In genomic region chr6:30127238-30128093, GRCh38 we compare ENCODE assay signal across 17 cellular contexts. TPM values are rescaled to one million over a fixed set of nuclear protein-coding genes. Genes with fewer than 3 reads are reported as not detected.
DNase-seq lines count a peak whose midpoint lies in the region; ATAC-seq and TF ChIP-seq lines count a peak whose summit lies in the region.
"Had no signal": no experiment of that assay in that cellular context is flagged by ENCODE, and none has a peak within 500 bp of the region (broad histone marks: within the 10 kb centered on the region; RNA-seq: fewer than 3 reads in every experiment).

No MANE protein-coding gene starts in this region.

- H3K27me3 Mint-ChIP-seq in HFFc6 (ENCODE audit: insufficient read depth): peaks cover 52% of the 10 kb centered on the region

- H3K4me3 Mint-ChIP-seq in HFFc6: 0 out of 2 replicates have a peak overlapping the region, but pooled peaks have one; percentile 14

- no peak for DNase-seq in HFFc6
- peak; percentile 11 for DNase-seq in cerebellum (ENCODE audit: low spot score)
- peak; percentile 32 for DNase-seq in iPS-NIHi11 (ENCODE audit: low spot score)
- no peak for DNase-seq in psoas muscle
- no peak for DNase-seq in DMS153 (lab: John Stamatoyannopoulos, UW)
- DNase-seq in GM13976 (ENCODE audit: low spot score): no peak
- DNase-seq: activated T-cell treated with anti-CD3 and anti-CD28 coated beads, Interleukin-2, amount 50 U/mL, for 1 hour; aorta; NCI-H1105; ovary; stimulated activated CD4-positive, alpha-beta T cell treated with anti-CD3 and anti-CD28 coated beads, Interleukin-2, amount 100 ng/mL, for 48 hours; stimulated activated naive CD8-positive, alpha-beta T cell treated with anti-CD3 and anti-CD28 coated beads, Interleukin-15, amount 100 ng/mL, for 72 hours had no signal

- H3K4me1 Mint-ChIP-seq in HFFc6 (ENCODE audit: low read depth): peaks cover 15% of the 10 kb centered on the region

- intact Hi-C loops in psoas muscle (cut with DNase I): no loop called here

- peaks cover 0 to 57% (median 12%) of the 10 kb centered on the region in 3 donors for H3K27me3 ChIP-seq in psoas muscle (ENCODE audit: insufficient read depth in 3 of 3, low read length in 2 of 3)

- no peak overlapping the region for H3K27ac ChIP-seq in psoas muscle
- H3K27ac ChIP-seq: ovary, SJSA1 had no signal

- peak overlapping the region; percentile 48 for H3K4me3 ChIP-seq in psoas muscle
- H3K4me3 ChIP-seq: ovary, SJSA1 had no signal

- H3K9me3 ChIP-seq in psoas muscle: no peaks in the 10 kb centered on the region
- H3K9me3 ChIP-seq: ovary, SJSA1 had no signal

- no peaks in the 10 kb centered on the region for H3K36me3 ChIP-seq in psoas muscle (ENCODE audit: insufficient read depth in 1 of 2, low read depth in 1 of 2)
- H3K36me3 ChIP-seq: ovary, SJSA1 had no signal

- H3K4me1 ChIP-seq in psoas muscle: peaks cover 5% of the 10 kb centered on the region

- H3K27ac Mint-ChIP-seq in HFFc6: no peak overlapping the region
- H3K27ac Mint-ChIP-seq: stimulated activated naive CD8-positive, alpha-beta T cell treated with anti-CD3 and anti-CD28 coated beads, Interleukin-15, amount 100 ng/mL, for 72 hours had no signal

- H3K36me3 Mint-ChIP-seq in HFFc6 (ENCODE audit: low read depth): no peaks in the 10 kb centered on the region

- no peak for TF ChIP-seq CTCF in HFFc6 (IDR thresholded peaks at IDR 0.05)
- TF ChIP-seq CTCF in psoas muscle (IDR thresholded peaks at IDR 0.05): no peak
- no peak for TF ChIP-seq CTCF in GM13976 (IDR thresholded peaks at IDR 0.05; ENCODE audit: borderline replicate concordance, control extremely low read depth, extremely low read depth, insufficient read depth, missing control alignments)

- no peaks in the 10 kb centered on the region for H3K9me3 Mint-ChIP-seq in HFFc6
- H3K9me3 Mint-ChIP-seq: stimulated activated naive CD8-positive, alpha-beta T cell treated with anti-CD3 and anti-CD28 coated beads, Interleukin-15, amount 100 ng/mL, for 72 hours had no signal

- ATAC-seq in psoas muscle (peak in 1 of 4 donors; percentile 39), HG02852 (IDR thresholded peaks at IDR 0.05; ENCODE audit: unreplicated experiment) (no peak), HG03135 (IDR thresholded peaks at IDR 0.05; ENCODE audit: unreplicated experiment) (no peak)
- ATAC-seq: stimulated activated naive CD8-positive, alpha-beta T cell treated with anti-CD3 and anti-CD28 coated beads, Interleukin-15, amount 100 ng/mL, for 72 hours had no signal

- in situ Hi-C loops in GM13976 (cut with MboI; ENCODE audit: low sequenced_read_pairs, unreplicated experiment): no loop called here

- 5 to 7% (median 7%) methylated on average over 48 to 50 of the region's 50 CpGs for WGBS in psoas muscle, 3 donors

RNA-seq across cellular contexts. Expression of gene TRIM40, which starts 8.5 kb away (rescaled TPM):
- total RNA-seq in HFFc6 (2021; fragmentation: NEBNext Ultra II Directional; extraction: Animal tissue kit (Norgen Biotek cat#: 25700)): not detected
- total RNA-seq in cerebellum (not detected), psoas muscle (not detected)
- under 1 TPM in 1 of 3 donors, not detected in 2; 0.03 TPM for polyA plus RNA-seq in psoas muscle
- total RNA-seq: aorta, kidney epithelial cell, ovary, SJSA1 had no signal
- polyA plus RNA-seq: CD14-positive monocyte, ovary had no signal

RNA-seq across cellular contexts. Expression of gene TRIM31, which starts 14.6 kb away (rescaled TPM):
- total RNA-seq in HFFc6 (2021; fragmentation: NEBNext Ultra II Directional; extraction: Animal tissue kit (Norgen Biotek cat#: 25700)): not detected
- total RNA-seq in cerebellum (not detected), psoas muscle (not detected)
- under 1 TPM in 2 of 3 donors, not detected in 1; 0.01 to 0.15 TPM for polyA plus RNA-seq in psoas muscle
- total RNA-seq: aorta, kidney epithelial cell, ovary, SJSA1 had no signal
- polyA plus RNA-seq: CD14-positive monocyte, ovary had no signal

RNA-seq across cellular contexts. Expression of gene TRIM10, which starts 33.5 kb away (rescaled TPM):
- total RNA-seq in HFFc6 (2021; fragmentation: NEBNext Ultra II Directional; extraction: Animal tissue kit (Norgen Biotek cat#: 25700)): not detected
- total RNA-seq in cerebellum: 0.36 TPM
- total RNA-seq in psoas muscle: under 1 TPM in 1 of 4 donors, not detected in 3; 0.10 TPM
- polyA plus RNA-seq in psoas muscle: not detected
- total RNA-seq: kidney epithelial cell, SJSA1 had no signal
- polyA plus RNA-seq: CD14-positive monocyte, ovary had no signal

RNA-seq across cellular contexts. Expression of gene TRIM15, which starts 35.9 kb away (rescaled TPM):
- not detected for total RNA-seq in HFFc6 (2021; fragmentation: NEBNext Ultra II Directional; extraction: Animal tissue kit (Norgen Biotek cat#: 25700))
- total RNA-seq in cerebellum (not detected), psoas muscle (not detected)
- under 1 TPM in 1 of 3 donors, not detected in 2; 0.01 TPM for polyA plus RNA-seq in psoas muscle
- total RNA-seq: aorta, kidney epithelial cell, SJSA1 had no signal
- polyA plus RNA-seq: CD14-positive monocyte, ovary had no signal

RNA-seq across cellular contexts. Expression of gene RNF39, which starts 51.9 kb away (rescaled TPM):
- total RNA-seq in HFFc6 (2021; fragmentation: NEBNext Ultra II Directional; extraction: Animal tissue kit (Norgen Biotek cat#: 25700)): not detected
- total RNA-seq in cerebellum (0.18 TPM), psoas muscle (not detected)
- polyA plus RNA-seq in psoas muscle: under 1 TPM in 1 of 3 donors, not detected in 2; 0.03 TPM
- total RNA-seq: aorta, SJSA1 had no signal
- polyA plus RNA-seq: CD14-positive monocyte had no signal

Comparison
In these comparisons a context has a peak if more than half of its experiments do, and no peak if none do; other contexts are left out.
1. DNase-seq: peak in cerebellum (single experiment) and iPS-NIHi11 (single experiment); none in HFFc6 (single experiment), psoas muscle (0 of 2), DMS153 (single experiment) and GM13976 (single experiment).